Comparison of ENCODE assay signal across 8 cellular contexts in the genomic region with DNA sequence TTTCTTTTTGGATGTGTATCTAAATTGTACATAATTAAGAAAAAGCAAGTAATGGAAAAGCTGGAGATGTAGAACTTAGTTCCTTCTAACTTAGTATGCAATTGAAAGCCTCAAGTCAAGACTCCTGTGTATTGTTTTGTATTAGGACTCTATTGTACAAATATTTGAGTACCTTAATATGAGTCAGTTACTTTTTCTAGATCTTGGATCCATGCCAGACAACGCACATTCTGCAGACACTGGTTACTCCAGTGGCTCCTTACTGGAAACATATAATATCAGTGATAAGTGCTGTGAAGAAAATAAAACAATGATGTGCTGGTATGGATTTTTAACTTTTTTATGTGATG. TPM values are rescaled to one million over a fixed set of nuclear protein-coding genes. Genes with fewer than 3 reads are reported as not detected.
DNase-seq lines count a peak whose midpoint lies in the region; ATAC-seq and TF ChIP-seq lines count a peak whose summit lies in the region.

No MANE protein-coding gene starts in this region.

- H3K23ac ChIP-seq in neuronal stem cell (ENCODE audit: low read depth, low read length, poor library complexity), result no peak overlapping the region

- CTCF ChIA-PET in Calu3 (lab: Charles Lee), result no interaction called here

- H3K9me3 Mint-ChIP-seq in Calu3 (ENCODE audit: low read depth, unreplicated experiment), result no peaks in the 10 kb centered on the region

- H3K4me3 ChIP-seq in HUES6 (ENCODE audit: low read depth, low read length) (peak overlapping the region; percentile 79), endocrine pancreas (ENCODE audit: control insufficient read depth, insufficient read depth, low read length) (peak overlapping the region; percentile 90), neuronal stem cell (ENCODE audit: low read length in 2 of 2) (peak overlapping the region; percentile 31 to 68)

- peaks cover 29% of the 10 kb centered on the region for H3K4me1 ChIP-seq in HUES6 (ENCODE audit: control insufficient read depth, insufficient read depth, low read length)
- H3K4me1 ChIP-seq in endocrine pancreas (ENCODE audit: control insufficient read depth, insufficient read depth, low read length), result peaks cover 24% of the 10 kb centered on the region
- peaks cover 4 to 5% of the 10 kb centered on the region in 2 donors for H3K4me1 ChIP-seq in neuronal stem cell (ENCODE audit: control insufficient read depth in 2 of 2, insufficient read depth in 1 of 2, low read depth in 1 of 2, low read length in 2 of 2)

- no peak overlapping the region for H2BK15ac ChIP-seq in neuronal stem cell (ENCODE audit: low read length)

- no peak for TF ChIP-seq CTCF in Calu3 (IDR thresholded peaks at IDR 0.05; ENCODE audit: unreplicated experiment)

- H3K36me3 ChIP-seq in HUES6 (ENCODE audit: control insufficient read depth, insufficient read depth, low read length), result no peaks in the 10 kb centered on the region
- H3K36me3 ChIP-seq in endocrine pancreas (ENCODE audit: control insufficient read depth, insufficient read depth, low read length), result no peaks in the 10 kb centered on the region
- H3K36me3 ChIP-seq in neuronal stem cell (replicated peaks in 1 of 2; ENCODE audit: control insufficient read depth in 2 of 2, insufficient read depth in 2 of 2, low read length in 2 of 2), result peaks cover 0 to 11% of the 10 kb centered on the region in 2 donors

- peaks cover 28% of the 10 kb centered on the region for H3K4me1 Mint-ChIP-seq in Calu3 (ENCODE audit: low read depth, unreplicated experiment)

- H2BK5ac ChIP-seq in neuronal stem cell (ENCODE audit: low read length), result no peak overlapping the region

- H3K27ac ChIP-seq in HUES6 (ENCODE audit: low read depth, low read length) (no peak overlapping the region), neuronal stem cell (replicated peaks; ENCODE audit: low read length) (no peak overlapping the region)

- no peak overlapping the region for H3K18ac ChIP-seq in neuronal stem cell (ENCODE audit: low read length)

- no peak overlapping the region for H2AFZ ChIP-seq in neuronal stem cell (ENCODE audit: low read length)

- WGBS in neuronal stem cell (ENCODE audit: extremely low coverage in 2 of 2, insufficient read length in 2 of 2, insufficient replicate concordance in 1 of 2), 2 donors, result no CpG with 5 or more reads among the region's 1 CpG

- H4K8ac ChIP-seq in neuronal stem cell (ENCODE audit: low read depth, low read length), result no peak overlapping the region

- H3K9me3 ChIP-seq in HUES6 (ENCODE audit: control insufficient read depth, insufficient read depth, low read depth, low read length) (no peaks in the 10 kb centered on the region), endocrine pancreas (ENCODE audit: control insufficient read depth, low read length) (no peaks in the 10 kb centered on the region), neuronal stem cell (replicated peaks in 1 of 2; ENCODE audit: control insufficient read depth in 2 of 2, insufficient read depth in 1 of 2, low read depth in 1 of 2, low read length in 2 of 2) (no peaks in the 10 kb centered on the region)

- H2AK5ac ChIP-seq in neuronal stem cell (ENCODE audit: low read depth, low read length), result no peak overlapping the region

- H3K14ac ChIP-seq in neuronal stem cell (ENCODE audit: low read length), result no peak overlapping the region

- H3K27ac Mint-ChIP-seq in Calu3 (ENCODE audit: unreplicated experiment), result peak overlapping the region; percentile 99

- ATAC-seq in GM21737 (IDR thresholded peaks at IDR 0.05; ENCODE audit: unreplicated experiment), result no peak

- intact Hi-C loops in Calu3 (cut with micrococcal nuclease; ENCODE audit: unreplicated experiment), result loop anchor here (1.0 to 5.0 kb wide), 2 partner anchors 45 to 66 kb away; no protein-coding TSS in a partner anchor

- BruUV-seq in Calu3 (replicated peaks; lab: Mats Ljungman, UMichigan), result no TSS peak

- no peak overlapping the region for H3K4ac ChIP-seq in neuronal stem cell (ENCODE audit: low read length)

- H3K27me3 ChIP-seq in HUES6 (ENCODE audit: control insufficient read depth, insufficient read depth, low read length), result no peaks in the 10 kb centered on the region
- H3K27me3 ChIP-seq in endocrine pancreas (ENCODE audit: control insufficient read depth, insufficient read depth, low read length), result no peaks in the 10 kb centered on the region
- H3K27me3 ChIP-seq in neuronal stem cell (ENCODE audit: control insufficient read depth in 3 of 3, insufficient read depth in 3 of 3, low read depth in 1 of 3, low read length in 3 of 3), result no peaks in the 10 kb centered on the region

- no peak overlapping the region for H2BK120ac ChIP-seq in neuronal stem cell (ENCODE audit: low read depth, low read length)

- peak overlapping the region; percentile 97 for H3K4me3 Mint-ChIP-seq in Calu3 (ENCODE audit: low read depth, unreplicated experiment)

- no peaks in the 10 kb centered on the region for H3K27me3 Mint-ChIP-seq in Calu3 (ENCODE audit: unreplicated experiment)

- peaks cover 40% of the 10 kb centered on the region for H3K36me3 Mint-ChIP-seq in Calu3 (ENCODE audit: insufficient read depth, unreplicated experiment)

- peaks cover 2% of the 10 kb centered on the region for H3K79me1 ChIP-seq in neuronal stem cell (ENCODE audit: low read depth, low read length)

- H3K9ac ChIP-seq in HUES6 (ENCODE audit: low read length) (peak overlapping the region; percentile 88), endocrine pancreas (ENCODE audit: control insufficient read depth, insufficient read depth, low read length) (no peak overlapping the region), neuronal stem cell (ENCODE audit: low read depth, low read length, poor library complexity) (no peak overlapping the region)

- H2BK12ac ChIP-seq in neuronal stem cell (ENCODE audit: low read length), result no peak overlapping the region

- peak overlapping the region; percentile 47 for H3K4me2 ChIP-seq in neuronal stem cell (ENCODE audit: insufficient read depth, low read length, poor library complexity, severe bottlenecking)

- DNase-seq in Calu3 (peak; percentile 54), T follicular helper cell (ENCODE audit: low read depth) (peak; percentile 20), neuronal stem cell (ENCODE audit: low spot score) (no peak), islet precursor cell (no peak), iPS-NIHi7 (ENCODE audit: extremely low spot score) (no peak)

- H4K91ac ChIP-seq in neuronal stem cell (ENCODE audit: low read depth, low read length, poor library complexity), result no peak overlapping the region

RNA-seq across cellular contexts. Expression of a gene that starts 1.5 kb away (rescaled TPM):
- total RNA-seq in Calu3 (2022), result 49.0 and 133 TPM in 2 replicates
- 86.7 TPM for polyA plus RNA-seq in neuronal stem cell (2013, experiment 1 of 2)
- 88.5 TPM for polyA plus RNA-seq in neuronal stem cell (2013, experiment 2 of 2)

Comparison
In these comparisons a context has a peak if more than half of its experiments do, and no peak if none do; other contexts are left out.
1. DNase-seq: peak in Calu3 (single experiment) and T follicular helper cell (single experiment); none in neuronal stem cell (single experiment), islet precursor cell (single experiment) and iPS-NIHi7 (single experiment).
2. Peak in every context shown above with its lines, with median percentiles within 50 percentile points of each other: H3K4me3 ChIP-seq.